Comparison of ENCODE assay signal across 9 cellular contexts in the genomic region with DNA sequence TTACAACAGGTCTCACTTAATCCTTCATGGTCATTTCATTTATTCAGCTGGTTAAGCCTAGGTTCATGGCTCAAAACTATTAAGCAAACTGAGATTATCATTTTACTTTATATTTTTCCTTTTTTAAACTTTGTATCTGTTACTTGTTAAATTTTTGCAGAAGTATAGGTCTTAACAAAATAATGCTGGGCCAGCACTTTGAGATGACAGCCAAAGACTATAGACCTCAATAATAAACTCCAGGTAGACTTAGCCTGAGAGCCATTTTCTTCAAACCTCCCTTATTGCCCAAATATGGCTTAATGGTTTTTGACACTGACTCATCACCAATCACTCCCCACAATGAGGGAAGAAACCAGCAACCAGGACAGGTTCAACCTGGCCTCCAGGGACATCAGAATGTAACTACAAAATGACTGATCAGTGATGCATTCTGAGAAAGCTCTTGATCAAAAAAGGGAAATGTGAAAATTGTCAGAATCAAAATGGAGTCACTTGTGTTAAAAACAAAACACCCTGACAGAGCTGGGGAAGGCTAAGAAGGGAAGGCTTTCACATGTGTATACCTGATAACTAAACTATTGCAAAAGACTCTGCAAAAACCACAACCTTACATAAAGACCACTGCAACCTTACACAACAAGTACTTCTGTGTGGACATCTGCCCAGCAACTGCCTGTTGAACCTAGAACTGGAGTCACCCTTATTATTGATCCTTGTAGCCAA. TPM values are rescaled to one million over a fixed set of nuclear protein-coding genes. Genes with fewer than 3 reads are reported as not detected.
A peak's percentile ranks its signal among the peaks of the same experiment; 100 is the strongest.
DNase-seq lines count a peak whose midpoint lies in the region; ATAC-seq, FAIRE-seq and TF ChIP-seq lines count a peak whose summit lies in the region.
"Had no signal": no experiment of that assay in that cellular context is flagged by ENCODE, and none has a peak within 500 bp of the region (broad histone marks: within the 10 kb centered on the region; RNA-seq: fewer than 3 reads in every experiment).

No MANE protein-coding gene starts in this region.

- DNase-seq in epithelial cell of esophagus (ENCODE audit: low read depth), result peak; percentile 85
- no peak for DNase-seq in NCI-H2081 treated with DMSO at 0.1 percent for 48 hours (lab: John Stamatoyannopoulos, UW)
- DNase-seq in retina, result no peak
- DNase-seq in anterior cingulate cortex (lab: John Stamatoyannopoulos, UW), result no peak
- no peak for DNase-seq in small intestine

- H3K4me1 ChIP-seq in KMS-11 (ENCODE audit: low read depth, poor library complexity, severe bottlenecking) (peaks cover 26% of the 10 kb centered on the region), small intestine (ENCODE audit: control insufficient read depth in 2 of 2, insufficient read depth in 1 of 2, low read depth in 1 of 2, low read length in 1 of 2) (peaks cover 0 to 2% of the 10 kb centered on the region in 2 donors)

- H3K9ac ChIP-seq in KMS-11, result no peak overlapping the region

- ATAC-seq in GM18502 (IDR thresholded peaks at IDR 0.05; ENCODE audit: poor library complexity, unreplicated experiment), result peak; percentile 67
- peak; percentile 70 for ATAC-seq in GM21619 (IDR thresholded peaks at IDR 0.05; ENCODE audit: unreplicated experiment)

- no peaks in the 10 kb centered on the region for H3K27me3 ChIP-seq in KMS-11 (ENCODE audit: insufficient read depth, low read depth)
- H3K27me3 ChIP-seq in small intestine (ENCODE audit: control insufficient read depth in 2 of 2, insufficient read depth in 2 of 2, low read length in 2 of 2), result no peaks in the 10 kb centered on the region

- H3K79me2 ChIP-seq in KMS-11 (ENCODE audit: insufficient read depth, low read depth), result no peaks in the 10 kb centered on the region; the same call in 1 of the 2 replicates

- H2AFZ ChIP-seq in KMS-11 (ENCODE audit: low read depth), result peak overlapping the region; percentile 7; the same call in 1 of the 2 replicates

- H4K20me1 ChIP-seq in KMS-11 (ENCODE audit: insufficient read depth), result no peaks in the 10 kb centered on the region

- H3K27ac ChIP-seq in KMS-11 (no peak overlapping the region), small intestine (ENCODE audit: low read depth in 1 of 2, low read length in 1 of 2) (no peak overlapping the region)
- H3K27ac ChIP-seq: thoracic aorta had no signal

- no peak overlapping the region for H3K4me2 ChIP-seq in KMS-11

- FAIRE-seq in small intestine (lab: Jason Lieb, UNC), result no peak

- no peaks in the 10 kb centered on the region for H3K9me3 ChIP-seq in small intestine (ENCODE audit: control insufficient read depth, low read depth)
- H3K9me3 ChIP-seq: thoracic aorta had no signal

- no peak for TF ChIP-seq CTCF in KMS-11 (conservative IDR thresholded peaks at IDR 0.05; ENCODE audit: low read depth, low read length)
- no peak for TF ChIP-seq CTCF in epithelial cell of esophagus (IDR thresholded peaks at IDR 0.05; ENCODE audit: insufficient read depth, low read depth, low read length, missing control alignments)

- H3K36me3 ChIP-seq in KMS-11 (ENCODE audit: insufficient read depth), result no peaks in the 10 kb centered on the region
- H3K36me3 ChIP-seq in small intestine (ENCODE audit: control insufficient read depth in 2 of 2, insufficient read depth in 2 of 2, low read length in 2 of 2), result no peaks in the 10 kb centered on the region
- H3K36me3 ChIP-seq: thoracic aorta had no signal

- H3K4me3 ChIP-seq in KMS-11 (IDR thresholded peaks at IDR 0.05; ENCODE audit: insufficient read depth, low read depth, low read length) (no peak overlapping the region), epithelial cell of esophagus (ENCODE audit: low read length) (no peak overlapping the region), small intestine (ENCODE audit: low read depth in 1 of 2, low read length in 2 of 2) (no peak overlapping the region)
- H3K4me3 ChIP-seq: thoracic aorta had no signal

RNA-seq across cellular contexts. Expression of a gene that starts 2.1 kb away (rescaled TPM):
- 1 to 10 TPM; 8.1 to 8.6 (median 8.5) TPM for polyA plus RNA-seq in small intestine
